ENCODE assay signal across 8 cellular contexts in genomic region chr13:40790232-40790631, GRCh38. TPM values are rescaled to one million over a fixed set of nuclear protein-coding genes. Genes with fewer than 3 reads are reported as not detected.
A peak's percentile ranks its signal among the peaks of the same experiment; 100 is the strongest.
DNase-seq lines count a peak whose midpoint lies in the region; ATAC-seq, FAIRE-seq and TF ChIP-seq lines count a peak whose summit lies in the region.

No MANE protein-coding gene starts in this region.

- peaks cover 21% of the 10 kb centered on the region for H3K4me1 Mint-ChIP-seq in activated T-cell treated with anti-CD3 and anti-CD28 coated beads, Interleukin-2, amount 50 U/mL, for 4 hours (ENCODE audit: low read depth)
- H3K4me1 Mint-ChIP-seq in activated T-helper 17 cell treated with anti-CD3 and anti-CD28 coated beads, Interleukin-2, amount 50 U/mL, for 72 hours = peaks cover 17% of the 10 kb centered on the region

- H3K27me3 Mint-ChIP-seq in activated T-cell treated with anti-CD3 and anti-CD28 coated beads, Interleukin-2, amount 50 U/mL, for 4 hours (ENCODE audit: low read depth) = no peaks in the 10 kb centered on the region
- no peaks in the 10 kb centered on the region for H3K27me3 Mint-ChIP-seq in activated T-helper 17 cell treated with anti-CD3 and anti-CD28 coated beads, Interleukin-2, amount 50 U/mL, for 72 hours

- H3K4me1 ChIP-seq in kidney (ENCODE audit: control insufficient read depth in 1 of 2, insufficient read depth in 1 of 2, low read depth in 1 of 2, low read length in 2 of 2) = peaks cover 2 to 4% of the 10 kb centered on the region in 2 donors
- peaks cover 0 to 13% (median 4%) of the 10 kb centered on the region in 4 donors for H3K4me1 ChIP-seq in tibial artery

- no peaks in the 10 kb centered on the region for H3K36me3 Mint-ChIP-seq in activated T-cell treated with anti-CD3 and anti-CD28 coated beads, Interleukin-2, amount 50 U/mL, for 4 hours (ENCODE audit: insufficient read depth)
- peaks cover 15% of the 10 kb centered on the region for H3K36me3 Mint-ChIP-seq in activated T-helper 17 cell treated with anti-CD3 and anti-CD28 coated beads, Interleukin-2, amount 50 U/mL, for 72 hours (ENCODE audit: low read depth)

- H3K4me3 ChIP-seq in kidney (ENCODE audit: low read length in 2 of 2) = peak overlapping the region; percentile 53 to 69
- H3K4me3 ChIP-seq in tibial artery = peak overlapping the region; percentile 67 to 71

- H3K27ac Mint-ChIP-seq in activated T-helper 17 cell treated with anti-CD3 and anti-CD28 coated beads, Interleukin-2, amount 50 U/mL, for 72 hours = no peak overlapping the region

- H3K36me3 ChIP-seq in kidney (ENCODE audit: control insufficient read depth in 1 of 2, insufficient read depth in 2 of 2, low read length in 2 of 2) (no peaks in the 10 kb centered on the region), tibial artery (peaks cover 0 to 11% (median 0%) of the 10 kb centered on the region in 3 donors)

- H3K27me3 ChIP-seq in tibial artery = no peaks in the 10 kb centered on the region

- no peak for FAIRE-seq in kidney (lab: Jason Lieb, UNC)

- ATAC-seq in activated T-cell treated with anti-CD3 and anti-CD28 coated beads, Interleukin-2, amount 50 U/mL, for 4 hours = no peak
- no peak for ATAC-seq in activated T-helper 17 cell treated with anti-CD3 and anti-CD28 coated beads, Interleukin-2, amount 50 U/mL, for 72 hours (replicated peaks)
- ATAC-seq in HG02678 (IDR thresholded peaks at IDR 0.05; ENCODE audit: unreplicated experiment) (no peak), HG02852 (IDR thresholded peaks at IDR 0.05; ENCODE audit: unreplicated experiment) (no peak)

- H3K4me3 Mint-ChIP-seq in activated T-cell treated with anti-CD3 and anti-CD28 coated beads, Interleukin-2, amount 50 U/mL, for 4 hours = peak overlapping the region; percentile 75
- peak overlapping the region; percentile 62 for H3K4me3 Mint-ChIP-seq in activated T-helper 17 cell treated with anti-CD3 and anti-CD28 coated beads, Interleukin-2, amount 50 U/mL, for 72 hours

- H3K27ac ChIP-seq in kidney (ENCODE audit: low read depth in 2 of 2, low read length in 2 of 2) (peak overlapping the region; percentile 76 to 85), tibial artery (peak overlapping the region; percentile 80 to 83)

- TF ChIP-seq CTCF in kidney (IDR thresholded peaks at IDR 0.05; ENCODE audit: borderline replicate concordance, extremely low read depth, insufficient read depth) = no peak
- no peak for TF ChIP-seq CTCF in tibial artery (IDR thresholded peaks at IDR 0.05)

- H3K9me3 Mint-ChIP-seq in activated T-cell treated with anti-CD3 and anti-CD28 coated beads, Interleukin-2, amount 50 U/mL, for 4 hours = no peaks in the 10 kb centered on the region
- no peaks in the 10 kb centered on the region for H3K9me3 Mint-ChIP-seq in activated T-helper 17 cell treated with anti-CD3 and anti-CD28 coated beads, Interleukin-2, amount 50 U/mL, for 72 hours

- no peak for DNase-seq in activated T-cell treated with anti-CD3 and anti-CD28 coated beads, Interleukin-2, amount 50 U/mL, for 4 hours
- DNase-seq in activated T-cell treated with anti-CD3 and anti-CD28 coated beads for 4 hours (no peak), kidney (no peak), tibial artery (no peak), NCI-H1105 treated with DMSO at 0.1 percent for 48 hours (lab: John Stamatoyannopoulos, UW) (no peak)

- H3K9me3 ChIP-seq in kidney (ENCODE audit: control insufficient read depth in 1 of 2, low read length in 2 of 2) (no peaks in the 10 kb centered on the region), tibial artery (no peaks in the 10 kb centered on the region)

- intact Hi-C loops in kidney (cut with DNase I) (no loop called here), tibial artery (cut with DNase I; ENCODE audit: low total_unique reads) (no loop called here)

- H3K9ac ChIP-seq in kidney (ENCODE audit: low read length in 2 of 2) = peak overlapping the region; percentile 49 to 78

RNA-seq across cellular contexts. Expression of gene SLC25A15, which starts 0.8 kb away (rescaled TPM):
- total RNA-seq in activated T-cell treated with anti-CD3 and anti-CD28 coated beads, Interleukin-2, amount 50 U/mL, for 4 hours = 10 to 100 TPM; 19.8 to 25.2 (median 24.6) TPM
- 10 to 100 TPM; 12.9 to 21.4 TPM for total RNA-seq in activated T-helper 17 cell treated with anti-CD3 and anti-CD28 coated beads, Interleukin-2, amount 50 U/mL, for 72 hours
- 7.7 TPM for total RNA-seq in kidney
- polyA plus RNA-seq in kidney (ENCODE audit: insufficient read depth, low read depth, low replicate concordance) = 5.4 TPM

RNA-seq across cellular contexts. Expression of gene MRPS31, which starts 19.2 kb away (rescaled TPM):
- total RNA-seq in activated T-cell treated with anti-CD3 and anti-CD28 coated beads, Interleukin-2, amount 50 U/mL, for 4 hours = 10 to 100 TPM; 43.6 to 48.4 (median 46.4) TPM
- 10 to 100 TPM; 39.8 to 41.8 TPM for total RNA-seq in activated T-helper 17 cell treated with anti-CD3 and anti-CD28 coated beads, Interleukin-2, amount 50 U/mL, for 72 hours
- 24.3 TPM for total RNA-seq in kidney
- polyA plus RNA-seq in kidney (ENCODE audit: insufficient read depth, low read depth, low replicate concordance) = 47.3 TPM
